13 cellular contexts compared by ENCODE assay signal in genomic region chr22:50300620-50301257, GRCh38. TPM values are rescaled to one million over a fixed set of nuclear protein-coding genes. Genes with fewer than 3 reads are reported as not detected.
DNase-seq lines count a peak whose midpoint lies in the region; ATAC-seq and TF ChIP-seq lines count a peak whose summit lies in the region.
"Had no signal": no experiment of that assay in that cellular context is flagged by ENCODE, and none has a peak within 500 bp of the region (broad histone marks: within the 10 kb centered on the region; RNA-seq: fewer than 3 reads in every experiment).

No MANE protein-coding gene starts in this region.

- H3K27me3 ChIP-seq in BLaER1 (no peaks in the 10 kb centered on the region), RWPE2 (ENCODE audit: insufficient read depth, poor library complexity, severe bottlenecking) (no peaks in the 10 kb centered on the region)
- H3K27me3 ChIP-seq: adrenal gland had no signal

- H3K36me3 Mint-ChIP-seq in activated CD8-positive, alpha-beta T cell treated with anti-CD3 and anti-CD28 coated beads, Interleukin-2, amount 10 ng/mL, durations not matched to agents 7 days and 5 days (ENCODE audit: low read depth): no peaks in the 10 kb centered on the region
- H3K36me3 Mint-ChIP-seq in activated naive CD8-positive, alpha-beta T cell treated with anti-CD3 and anti-CD28 coated beads for 36 hours: no peaks in the 10 kb centered on the region
- H3K36me3 Mint-ChIP-seq: activated CD8-positive, alpha-beta memory T cell treated with anti-CD3 and anti-CD28 coated beads, Interleukin-2, amount 10 ng/mL, durations not matched to agents 7 days and 5 days had no signal

- no peak for DNase-seq in RWPE2 (ENCODE audit: low spot score)
- DNase-seq in fibroblast of villous mesenchyme (ENCODE audit: low read depth): no peak
- no peak for DNase-seq in retinal pigment epithelial cell (ENCODE audit: low read depth)
- DNase-seq in 8988T: no peak
- no peak for DNase-seq in activated CD8-positive, alpha-beta T cell treated with anti-CD3 and anti-CD28 coated beads, Interleukin-2, amount 10 ng/mL, durations not matched to agents 7 days and 5 days
- no peak for DNase-seq in activated naive CD8-positive, alpha-beta T cell treated with anti-CD3 and anti-CD28 coated beads for 36 hours
- DNase-seq in SHP77 (lab: John Stamatoyannopoulos, UW): no peak
- DNase-seq: activated CD8-positive, alpha-beta memory T cell treated with anti-CD3 and anti-CD28 coated beads, Interleukin-2, amount 10 ng/mL, durations not matched to agents 7 days and 5 days; kidney; NCI-H1417 treated with DMSO at 0.1 percent for 48 hours had no signal

- H3K4me1 ChIP-seq in BLaER1 (peaks cover 98% of the 10 kb centered on the region), RWPE2 (ENCODE audit: insufficient read depth, poor library complexity, severe bottlenecking) (peaks cover 50% of the 10 kb centered on the region)

- POLR2A ChIA-PET in activated CD8-positive, alpha-beta T cell treated with anti-CD3 and anti-CD28 coated beads, Interleukin-2, amount 10 ng/mL, durations not matched to agents 7 days and 5 days (lab: Charles Lee): no interaction called here

- peak overlapping the region; percentile 100 for H3K4me2 ChIP-seq in BLaER1

- H3K9me3 ChIP-seq in BLaER1 (no peaks in the 10 kb centered on the region), RWPE2 (ENCODE audit: severe bottlenecking) (no peaks in the 10 kb centered on the region)
- H3K9me3 ChIP-seq: adrenal gland, prostate gland had no signal

- H3K27me3 Mint-ChIP-seq in activated CD8-positive, alpha-beta T cell treated with anti-CD3 and anti-CD28 coated beads, Interleukin-2, amount 10 ng/mL, durations not matched to agents 7 days and 5 days (ENCODE audit: low read depth): no peaks in the 10 kb centered on the region
- H3K27me3 Mint-ChIP-seq in activated naive CD8-positive, alpha-beta T cell treated with anti-CD3 and anti-CD28 coated beads for 36 hours: peaks cover 15% of the 10 kb centered on the region
- H3K27me3 Mint-ChIP-seq: activated CD8-positive, alpha-beta memory T cell treated with anti-CD3 and anti-CD28 coated beads, Interleukin-2, amount 10 ng/mL, durations not matched to agents 7 days and 5 days had no signal

- peaks cover 24% of the 10 kb centered on the region for H3K4me1 Mint-ChIP-seq in activated CD8-positive, alpha-beta T cell treated with anti-CD3 and anti-CD28 coated beads, Interleukin-2, amount 10 ng/mL, durations not matched to agents 7 days and 5 days (ENCODE audit: low read depth)
- H3K4me1 Mint-ChIP-seq in activated naive CD8-positive, alpha-beta T cell treated with anti-CD3 and anti-CD28 coated beads for 36 hours: peaks cover 2% of the 10 kb centered on the region

- H3K36me3 ChIP-seq in BLaER1 (0 out of 2 replicates have a peak, but pooled peaks cover 6% of the 10 kb centered on the region), RWPE2 (ENCODE audit: low read depth) (peaks cover 21% of the 10 kb centered on the region)
- H3K36me3 ChIP-seq: adrenal gland, prostate gland had no signal

- CTCF ChIA-PET in activated CD8-positive, alpha-beta T cell treated with anti-CD3 and anti-CD28 coated beads, Interleukin-2, amount 10 ng/mL, durations not matched to agents 7 days and 5 days (lab: Charles Lee): no interaction called here

- peak overlapping the region; percentile 98 for H3K27ac ChIP-seq in BLaER1
- peak overlapping the region; percentile 99 for H3K27ac ChIP-seq in RWPE2 (ENCODE audit: poor library complexity, severe bottlenecking)

- H3K4me3 ChIP-seq in BLaER1 (peak overlapping the region; percentile 66), RWPE2 (ENCODE audit: severe bottlenecking) (no peak overlapping the region), fibroblast of villous mesenchyme (ENCODE audit: low read depth, low read length) (peak overlapping the region; percentile 9), retinal pigment epithelial cell (ENCODE audit: low read length) (peak overlapping the region; percentile 57)

- H3K9ac ChIP-seq in BLaER1: peak overlapping the region; percentile 99; the same call in 1 of the 2 replicates

- no peak for ATAC-seq in RWPE2 (ENCODE audit: low read depth)
- no peak for ATAC-seq in activated CD8-positive, alpha-beta T cell treated with anti-CD3 and anti-CD28 coated beads, Interleukin-2, amount 10 ng/mL, durations not matched to agents 7 days and 5 days
- ATAC-seq: activated CD8-positive, alpha-beta memory T cell treated with anti-CD3 and anti-CD28 coated beads, Interleukin-2, amount 10 ng/mL, durations not matched to agents 7 days and 5 days had no signal

- no peak overlapping the region for H3K27ac Mint-ChIP-seq in activated CD8-positive, alpha-beta T cell treated with anti-CD3 and anti-CD28 coated beads, Interleukin-2, amount 10 ng/mL, durations not matched to agents 7 days and 5 days
- H3K27ac Mint-ChIP-seq in activated naive CD8-positive, alpha-beta T cell treated with anti-CD3 and anti-CD28 coated beads for 36 hours: no peak overlapping the region
- H3K27ac Mint-ChIP-seq: activated CD8-positive, alpha-beta memory T cell treated with anti-CD3 and anti-CD28 coated beads, Interleukin-2, amount 10 ng/mL, durations not matched to agents 7 days and 5 days had no signal

- H3K9me3 Mint-ChIP-seq in activated CD8-positive, alpha-beta T cell treated with anti-CD3 and anti-CD28 coated beads, Interleukin-2, amount 10 ng/mL, durations not matched to agents 7 days and 5 days (ENCODE audit: insufficient read depth): no peaks in the 10 kb centered on the region
- no peaks in the 10 kb centered on the region for H3K9me3 Mint-ChIP-seq in activated naive CD8-positive, alpha-beta T cell treated with anti-CD3 and anti-CD28 coated beads for 36 hours

- peaks cover 100% of the 10 kb centered on the region for H4K20me1 ChIP-seq in BLaER1

- TF ChIP-seq CTCF in RWPE2 (IDR thresholded peaks at IDR 0.05; ENCODE audit: poor library complexity, severe bottlenecking) (no peak), fibroblast of villous mesenchyme (IDR thresholded peaks at IDR 0.05; ENCODE audit: insufficient read depth, low read depth, low read length) (no peak), retinal pigment epithelial cell (conservative IDR thresholded peaks at IDR 0.05; ENCODE audit: low read depth, low read length) (no peak)

- H3K4me3 Mint-ChIP-seq in activated CD8-positive, alpha-beta T cell treated with anti-CD3 and anti-CD28 coated beads, Interleukin-2, amount 10 ng/mL, durations not matched to agents 7 days and 5 days: no peak overlapping the region
- H3K4me3 Mint-ChIP-seq in activated naive CD8-positive, alpha-beta T cell treated with anti-CD3 and anti-CD28 coated beads for 36 hours: no peak overlapping the region
- H3K4me3 Mint-ChIP-seq: activated CD8-positive, alpha-beta memory T cell treated with anti-CD3 and anti-CD28 coated beads, Interleukin-2, amount 10 ng/mL, durations not matched to agents 7 days and 5 days had no signal

RNA-seq across cellular contexts. Expression of gene PLXNB2, which starts 6.7 kb away (rescaled TPM):
- total RNA-seq in fibroblast of villous mesenchyme: 148 and 168 TPM in 2 replicates
- 10 to 100 TPM; 48.4 to 49.9 TPM for total RNA-seq in activated CD8-positive, alpha-beta T cell treated with anti-CD3 and anti-CD28 coated beads, Interleukin-2, amount 10 ng/mL, durations not matched to agents 7 days and 5 days
- 10 to 100 TPM; 16.1 to 16.8 TPM for total RNA-seq in activated naive CD8-positive, alpha-beta T cell treated with anti-CD3 and anti-CD28 coated beads for 36 hours

RNA-seq across cellular contexts. Expression of gene DENND6B, which starts 26.1 kb away (rescaled TPM):
- total RNA-seq in fibroblast of villous mesenchyme: 2.3 and 2.6 TPM in 2 replicates
- 1 to 10 TPM; 6.0 to 7.0 TPM for total RNA-seq in activated CD8-positive, alpha-beta T cell treated with anti-CD3 and anti-CD28 coated beads, Interleukin-2, amount 10 ng/mL, durations not matched to agents 7 days and 5 days
- 1 to 10 TPM; 4.2 to 4.7 TPM for total RNA-seq in activated naive CD8-positive, alpha-beta T cell treated with anti-CD3 and anti-CD28 coated beads for 36 hours

RNA-seq across cellular contexts. Expression of gene MAPK11, which starts 30.6 kb away (rescaled TPM):
- total RNA-seq in fibroblast of villous mesenchyme: 6.5 and 6.8 TPM in 2 replicates
- total RNA-seq in activated CD8-positive, alpha-beta T cell treated with anti-CD3 and anti-CD28 coated beads, Interleukin-2, amount 10 ng/mL, durations not matched to agents 7 days and 5 days: 10 to 100 TPM; 10.4 to 11.8 TPM
- 1 to 10 TPM; 3.2 to 3.3 TPM for total RNA-seq in activated naive CD8-positive, alpha-beta T cell treated with anti-CD3 and anti-CD28 coated beads for 36 hours

RNA-seq across cellular contexts. Expression of gene MAPK12, which starts 39.3 kb away (rescaled TPM):
- 39.3 and 42.7 TPM in 2 replicates for total RNA-seq in fibroblast of villous mesenchyme
- total RNA-seq in activated CD8-positive, alpha-beta T cell treated with anti-CD3 and anti-CD28 coated beads, Interleukin-2, amount 10 ng/mL, durations not matched to agents 7 days and 5 days: 1 to 10 TPM; 4.8 to 5.3 TPM
- 1 to 10 TPM; 3.5 to 3.6 TPM for total RNA-seq in activated naive CD8-positive, alpha-beta T cell treated with anti-CD3 and anti-CD28 coated beads for 36 hours

RNA-seq across cellular contexts. Expression of gene PPP6R2, which starts 42.4 kb away (rescaled TPM):
- 54.0 and 62.2 TPM in 2 replicates for total RNA-seq in fibroblast of villous mesenchyme
- 10 to 100 TPM; 62.1 to 64.9 TPM for total RNA-seq in activated CD8-positive, alpha-beta T cell treated with anti-CD3 and anti-CD28 coated beads, Interleukin-2, amount 10 ng/mL, durations not matched to agents 7 days and 5 days
- 10 to 100 TPM; 38.3 to 41.2 TPM for total RNA-seq in activated naive CD8-positive, alpha-beta T cell treated with anti-CD3 and anti-CD28 coated beads for 36 hours
